Comparison of ENCODE assay signal across 13 cellular contexts in the genomic region with DNA sequence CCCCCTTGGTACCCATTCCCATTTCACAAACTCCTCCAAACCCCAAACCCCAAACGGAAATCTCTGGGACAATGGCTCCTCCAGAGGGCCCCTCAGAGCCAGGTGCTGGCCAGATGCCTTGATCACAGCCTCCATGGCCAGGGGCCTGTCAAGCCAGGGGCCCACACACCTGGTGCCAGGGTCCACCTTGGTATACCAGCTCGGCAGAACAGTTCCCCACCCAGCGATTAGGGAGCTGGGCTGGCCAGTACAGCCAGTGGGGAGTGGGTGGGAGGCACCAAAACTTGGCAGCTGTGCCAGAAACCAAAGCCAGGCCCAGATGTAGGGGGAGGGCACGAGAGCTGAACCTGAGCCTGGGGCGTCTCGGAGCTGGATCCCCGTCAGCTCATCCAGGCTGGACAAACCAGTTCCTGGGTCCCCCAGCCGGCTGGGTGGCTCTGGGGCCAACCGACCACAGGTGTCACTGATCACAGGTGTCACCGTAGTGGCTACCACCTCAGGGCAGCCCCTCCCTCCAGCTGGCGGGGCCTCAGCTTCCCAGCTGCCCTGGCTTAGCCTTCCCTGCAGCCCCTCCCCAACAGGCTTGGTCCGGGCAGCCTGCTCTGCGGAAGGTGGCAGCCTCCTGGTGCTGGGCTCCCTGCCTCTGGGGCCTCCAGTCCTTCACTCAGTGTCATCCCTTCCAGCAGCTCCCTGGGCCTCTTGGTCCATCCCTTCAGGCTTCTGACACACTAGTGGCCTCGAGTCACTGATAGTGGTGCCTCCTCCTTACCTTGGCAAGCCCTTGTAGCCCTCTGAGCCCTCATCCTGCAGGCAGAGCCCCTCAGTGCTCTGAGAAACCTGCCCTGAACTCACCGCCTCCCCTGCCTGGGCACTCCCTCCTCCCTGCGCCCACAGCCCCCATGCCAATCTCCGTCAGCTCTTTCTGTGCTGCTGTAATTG. TPM values are rescaled to one million over a fixed set of nuclear protein-coding genes. Genes with fewer than 3 reads are reported as not detected.
DNase-seq lines count a peak whose midpoint lies in the region; ATAC-seq, FAIRE-seq and TF ChIP-seq lines count a peak whose summit lies in the region.
"Had no signal": no experiment of that assay in that cellular context is flagged by ENCODE, and none has a peak within 500 bp of the region (broad histone marks: within the 10 kb centered on the region; RNA-seq: fewer than 3 reads in every experiment).

No MANE protein-coding gene starts in this region.

- H3K27me3 ChIP-seq in upper lobe of left lung: no peaks in the 10 kb centered on the region

- POLR2A ChIA-PET in activated CD4-positive, alpha-beta memory T cell treated with anti-CD3 and anti-CD28 coated beads, Interleukin-2, amount 10 ng/mL, durations not matched to agents 7 days and 5 days (lab: Charles Lee): interaction anchor here (1.4 to 1.7 kb wide), 2 partner anchors 10 to 21 kb away, joined by 3 to 4 read pairs; partner anchors contain the start of gene N4BP3
- POLR2A ChIA-PET in activated CD4-positive, alpha-beta memory T cell treated with anti-CD3 and anti-CD28 coated beads for 36 hours (lab: Charles Lee): no interaction called here
- POLR2A ChIA-PET in WTC11 (lab: Charles Lee): interaction anchor here (0.8 to 4.0 kb wide), 4 partner anchors 8 to 49 kb away, joined by 3 to 60 read pairs (median 4); partner anchors contain the start of gene N4BP3

- DNase-seq in activated CD4-positive, alpha-beta memory T cell treated with anti-CD3 and anti-CD28 coated beads, Interleukin-2, amount 10 ng/mL, durations not matched to agents 7 days and 5 days: no peak
- DNase-seq in activated CD4-positive, alpha-beta memory T cell treated with anti-CD3 and anti-CD28 coated beads for 36 hours: no peak
- no peak for DNase-seq in WTC11 (ENCODE audit: low spot score)
- DNase-seq in memory B cell (ENCODE audit: low spot score in 2 of 2): no peak
- peak in 1 of 2 donors; percentile 79 for DNase-seq in upper lobe of left lung
- DNase-seq in NCI-H82 (lab: John Stamatoyannopoulos, UW): no peak
- no peak for DNase-seq in frontal cortex (ENCODE audit: low spot score in 2 of 2)
- DNase-seq: central memory CD4-positive, alpha-beta T cell; NCI-H226; stimulated activated naive CD8-positive, alpha-beta T cell treated with anti-CD3 and anti-CD28 coated beads, Interleukin-15, Interleukin-2, amounts not matched to agents 100 U/mL and 50 U/mL, for 24 hours had no signal

- no peak overlapping the region for H3K4me3 ChIP-seq in upper lobe of left lung
- H3K4me3 ChIP-seq: heart left ventricle had no signal

- no peaks in the 10 kb centered on the region for H3K36me3 Mint-ChIP-seq in activated CD4-positive, alpha-beta memory T cell treated with anti-CD3 and anti-CD28 coated beads, Interleukin-2, amount 10 ng/mL, durations not matched to agents 7 days and 5 days (ENCODE audit: low read depth)
- no peaks in the 10 kb centered on the region for H3K36me3 Mint-ChIP-seq in activated CD4-positive, alpha-beta memory T cell treated with anti-CD3 and anti-CD28 coated beads for 36 hours
- H3K36me3 Mint-ChIP-seq in WTC11 (peaks cover 11% of the 10 kb centered on the region), memory B cell (peaks cover 4% of the 10 kb centered on the region)

- H3K9me3 ChIP-seq in upper lobe of left lung: no peaks in the 10 kb centered on the region
- H3K9me3 ChIP-seq: heart left ventricle had no signal

- intact Hi-C loops in activated CD4-positive, alpha-beta memory T cell treated with anti-CD3 and anti-CD28 coated beads for 36 hours (cut with micrococcal nuclease): loop anchor here (5.0 kb wide), 1 partner anchor 38 kb away; no protein-coding TSS in a partner anchor

- no peak for TF ChIP-seq EP300 in upper lobe of left lung (IDR thresholded peaks at IDR 0.05)

- WGBS in upper lobe of left lung, 2 donors: 86 to 100% methylated on average over 4 to 17 of the region's 17 CpGs

- TF ChIP-seq POLR2A in upper lobe of left lung (IDR thresholded peaks at IDR 0.05): no peak

- TF ChIP-seq CTCF in WTC11 (IDR thresholded peaks at IDR 0.05): no peak
- TF ChIP-seq CTCF in upper lobe of left lung (IDR thresholded peaks at IDR 0.05): no peak

- H3K27ac Mint-ChIP-seq in activated CD4-positive, alpha-beta memory T cell treated with anti-CD3 and anti-CD28 coated beads, Interleukin-2, amount 10 ng/mL, durations not matched to agents 7 days and 5 days: peak overlapping the region; percentile 10
- H3K27ac Mint-ChIP-seq in activated CD4-positive, alpha-beta memory T cell treated with anti-CD3 and anti-CD28 coated beads for 36 hours: no peak overlapping the region
- H3K27ac Mint-ChIP-seq in WTC11: peak overlapping the region; percentile 100
- H3K27ac Mint-ChIP-seq in memory B cell: peak overlapping the region; percentile 78

- peak overlapping the region in 3 of 4 donors; percentile 19 to 60 (median 58) for H3K27ac ChIP-seq in upper lobe of left lung

- peaks cover 9% of the 10 kb centered on the region for H3K4me1 Mint-ChIP-seq in activated CD4-positive, alpha-beta memory T cell treated with anti-CD3 and anti-CD28 coated beads, Interleukin-2, amount 10 ng/mL, durations not matched to agents 7 days and 5 days
- H3K4me1 Mint-ChIP-seq in activated CD4-positive, alpha-beta memory T cell treated with anti-CD3 and anti-CD28 coated beads for 36 hours (ENCODE audit: low read depth): peaks cover 6% of the 10 kb centered on the region
- peaks cover 67% of the 10 kb centered on the region for H3K4me1 Mint-ChIP-seq in WTC11
- peaks cover 12% of the 10 kb centered on the region for H3K4me1 Mint-ChIP-seq in memory B cell

- CTCF ChIA-PET in activated CD4-positive, alpha-beta memory T cell treated with anti-CD3 and anti-CD28 coated beads, Interleukin-2, amount 10 ng/mL, durations not matched to agents 7 days and 5 days (lab: Charles Lee): no interaction called here
- CTCF ChIA-PET in activated CD4-positive, alpha-beta memory T cell treated with anti-CD3 and anti-CD28 coated beads for 36 hours (lab: Charles Lee): interaction anchor here (1.3 to 4.1 kb wide), 2 partner anchors 48 to 49 kb away, joined by 4 to 39 read pairs; no protein-coding TSS in a partner anchor
- CTCF ChIA-PET in WTC11 (lab: Charles Lee): interaction anchor here (1.2 to 2.2 kb wide), 10 partner anchors 9 to 56 kb away, joined by 3 to 21 read pairs (median 4); no protein-coding TSS in a partner anchor

- no peak for FAIRE-seq in frontal cortex (lab: Jason Lieb, UNC)

- no peaks in the 10 kb centered on the region for H3K9me3 Mint-ChIP-seq in activated CD4-positive, alpha-beta memory T cell treated with anti-CD3 and anti-CD28 coated beads, Interleukin-2, amount 10 ng/mL, durations not matched to agents 7 days and 5 days
- H3K9me3 Mint-ChIP-seq in activated CD4-positive, alpha-beta memory T cell treated with anti-CD3 and anti-CD28 coated beads for 36 hours: no peaks in the 10 kb centered on the region
- H3K9me3 Mint-ChIP-seq in WTC11 (no peaks in the 10 kb centered on the region), memory B cell (no peaks in the 10 kb centered on the region)
- H3K9me3 Mint-ChIP-seq: neural crest cell had no signal

- peaks cover 2% of the 10 kb centered on the region for H3K27me3 Mint-ChIP-seq in activated CD4-positive, alpha-beta memory T cell treated with anti-CD3 and anti-CD28 coated beads, Interleukin-2, amount 10 ng/mL, durations not matched to agents 7 days and 5 days
- H3K27me3 Mint-ChIP-seq in activated CD4-positive, alpha-beta memory T cell treated with anti-CD3 and anti-CD28 coated beads for 36 hours: no peaks in the 10 kb centered on the region
- H3K27me3 Mint-ChIP-seq in WTC11 (ENCODE audit: low read depth) (no peaks in the 10 kb centered on the region), memory B cell (no peaks in the 10 kb centered on the region)

- H3K36me3 ChIP-seq in upper lobe of left lung: peaks cover 0 to 4% (median 0%) of the 10 kb centered on the region in 4 donors
- H3K36me3 ChIP-seq: heart left ventricle had no signal

- ATAC-seq in WTC11 (no peak), memory B cell (ENCODE audit: low read depth) (no peak), upper lobe of left lung (ENCODE audit: low FRiP score in 2 of 2) (peak in 1 of 2 donors; percentile 2), HG03520 (IDR thresholded peaks at IDR 0.05; ENCODE audit: unreplicated experiment) (no peak)
- ATAC-seq: heart left ventricle; stimulated activated naive CD8-positive, alpha-beta T cell treated with anti-CD3 and anti-CD28 coated beads, Interleukin-15, Interleukin-2, amounts not matched to agents 100 U/mL and 50 U/mL, for 24 hours had no signal

- peaks cover 17 to 42% (median 28%) of the 10 kb centered on the region in 4 donors for H3K4me1 ChIP-seq in upper lobe of left lung

- H3K4me3 Mint-ChIP-seq in activated CD4-positive, alpha-beta memory T cell treated with anti-CD3 and anti-CD28 coated beads, Interleukin-2, amount 10 ng/mL, durations not matched to agents 7 days and 5 days: no peak overlapping the region
- H3K4me3 Mint-ChIP-seq in activated CD4-positive, alpha-beta memory T cell treated with anti-CD3 and anti-CD28 coated beads for 36 hours: no peak overlapping the region
- no peak overlapping the region for H3K4me3 Mint-ChIP-seq in WTC11
- no peak overlapping the region for H3K4me3 Mint-ChIP-seq in memory B cell

TF ChIP-seq in WTC11, 78 proteins besides CTCF, POLR2A, EP300 and RAD21 (continues in another document):
- TF ChIP-seq ZBTB21 (CRISPR knock-in tag; IDR thresholded peaks at IDR 0.05; ENCODE audit: borderline replicate concordance): 0 out of 2 replicates have a peak, but pooled peaks have one; percentile 11

RNA-seq across cellular contexts. Expression of gene RMND5B, which starts 6.6 kb away (rescaled TPM):
- total RNA-seq in activated CD4-positive, alpha-beta memory T cell treated with anti-CD3 and anti-CD28 coated beads, Interleukin-2, amount 10 ng/mL, durations not matched to agents 7 days and 5 days: 10 to 100 TPM; 17.0 to 19.3 TPM
- 10 to 100 TPM; 32.0 to 34.9 TPM for total RNA-seq in activated CD4-positive, alpha-beta memory T cell treated with anti-CD3 and anti-CD28 coated beads for 36 hours
- 86.1 to 93.3 TPM (median 92.5 TPM) in 3 replicates for total RNA-seq in WTC11 (2021)
- total RNA-seq in upper lobe of left lung: 10 to 100 TPM; 36.2 to 70.2 (median 46.0) TPM
- 20.8 TPM for total RNA-seq in frontal cortex

RNA-seq across cellular contexts. Expression of gene N4BP3, which starts 10.9 kb away (rescaled TPM):
- total RNA-seq in activated CD4-positive, alpha-beta memory T cell treated with anti-CD3 and anti-CD28 coated beads, Interleukin-2, amount 10 ng/mL, durations not matched to agents 7 days and 5 days: 1 to 10 TPM; 4.3 to 4.4 TPM
- total RNA-seq in activated CD4-positive, alpha-beta memory T cell treated with anti-CD3 and anti-CD28 coated beads for 36 hours: 1 to 10 TPM; 3.2 TPM
- total RNA-seq in WTC11 (2021) (40.3 to 46.2 TPM (median 41.6 TPM) in 3 replicates), upper lobe of left lung (10 to 100 TPM in 2 of 6 donors, 1 to 10 TPM in 4; 3.2 to 12.6 (median 5.8) TPM), frontal cortex (4.1 TPM)

RNA-seq across cellular contexts. Expression of gene NHP2, which starts 29.4 kb away (rescaled TPM):
- 100 to 1,000 TPM; 101 to 106 TPM for total RNA-seq in activated CD4-positive, alpha-beta memory T cell treated with anti-CD3 and anti-CD28 coated beads, Interleukin-2, amount 10 ng/mL, durations not matched to agents 7 days and 5 days
- total RNA-seq in activated CD4-positive, alpha-beta memory T cell treated with anti-CD3 and anti-CD28 coated beads for 36 hours: 100 to 1,000 TPM; 231 to 246 TPM
- total RNA-seq in WTC11 (2021): 263 to 269 TPM (median 264 TPM) in 3 replicates
- 100 to 1,000 TPM in 2 of 6 donors, 10 to 100 TPM in 4; 61.0 to 117 (median 86.9) TPM for total RNA-seq in upper lobe of left lung
- 75.8 TPM for total RNA-seq in frontal cortex
